8 cellular contexts compared by ENCODE assay signal in the genomic region with DNA sequence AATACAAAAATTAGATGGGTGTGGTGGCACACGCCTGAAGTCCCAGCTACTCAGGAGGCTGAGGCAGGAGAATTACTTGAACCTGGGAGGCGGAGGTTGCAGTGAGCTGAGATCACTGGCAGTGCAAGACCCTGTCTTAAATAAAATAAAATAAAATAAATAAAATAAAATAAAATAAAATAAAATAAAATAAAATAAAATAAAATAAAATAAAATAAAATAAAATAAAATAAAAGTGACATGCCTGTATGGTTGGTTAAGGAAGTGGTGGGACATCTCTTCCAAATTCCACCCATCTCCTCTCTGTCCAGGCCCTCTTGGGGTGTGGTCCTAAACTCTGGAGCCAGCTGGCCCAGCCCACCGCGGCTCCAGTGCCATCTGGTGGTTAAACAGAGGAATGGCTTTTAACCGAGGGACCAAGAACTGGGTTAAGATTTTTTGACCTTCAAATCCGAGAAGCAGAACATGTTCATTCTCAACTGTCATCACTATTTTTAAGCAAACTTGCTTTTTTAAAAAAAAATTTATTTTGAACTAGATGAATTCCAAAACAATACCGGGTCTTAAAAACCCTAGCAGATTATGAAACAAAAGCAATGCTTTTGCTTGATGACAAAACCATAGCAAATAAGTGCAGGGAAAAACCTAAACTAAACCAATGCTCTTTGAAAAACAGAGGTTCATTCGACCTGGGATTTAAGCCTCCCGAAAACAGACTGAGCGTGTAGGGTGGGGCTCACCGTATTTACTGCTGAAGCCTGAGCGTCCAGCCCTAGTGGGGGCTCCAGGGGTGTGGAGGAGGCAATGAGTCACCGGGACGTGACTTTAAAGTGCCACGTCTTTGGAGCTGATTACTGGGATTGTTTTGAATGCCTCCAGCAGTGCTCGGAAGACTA.
A peak's percentile ranks its signal among the peaks of the same experiment; 100 is the strongest.
DNase-seq lines count a peak whose midpoint lies in the region; ATAC-seq and TF ChIP-seq lines count a peak whose summit lies in the region.

No MANE protein-coding gene starts in this region.

- H3K27me3 ChIP-seq in CD4-positive, alpha-beta memory T cell (ENCODE audit: insufficient read depth, low read length) = no peaks in the 10 kb centered on the region
- H3K27me3 ChIP-seq in MM.1S (replicated peaks; ENCODE audit: insufficient read depth, low read length) (no peaks in the 10 kb centered on the region), thyroid gland (no peaks in the 10 kb centered on the region)

- no peaks in the 10 kb centered on the region for H4K20me1 ChIP-seq in MM.1S (ENCODE audit: insufficient read depth, low read length)

- H3K4me1 Mint-ChIP-seq in CD4-positive, alpha-beta memory T cell = peaks cover 0 to 5% (median 0%) of the 10 kb centered on the region in 4 donors
- peaks cover 2% of the 10 kb centered on the region for H3K4me1 Mint-ChIP-seq in memory B cell

- POLR2A ChIA-PET in CD4-positive, alpha-beta memory T cell (lab: Charles Lee; ENCODE audit: partially characterized antibody) = interaction anchor here (0.7 kb wide), 1 partner anchor 17 kb away, joined by 3 read pairs; no protein-coding TSS in a partner anchor

- H3K4me1 ChIP-seq in CD4-positive, alpha-beta memory T cell (ENCODE audit: insufficient read depth, low read length) = no peaks in the 10 kb centered on the region
- H3K4me1 ChIP-seq in MM.1S (ENCODE audit: low read length) (no peaks in the 10 kb centered on the region), thyroid gland (peaks cover 0 to 6% of the 10 kb centered on the region in 2 donors)

- peaks cover 0 to 8% of the 10 kb centered on the region in 2 donors for H3K27me3 Mint-ChIP-seq in CD4-positive, alpha-beta memory T cell
- peaks cover 6% of the 10 kb centered on the region for H3K27me3 Mint-ChIP-seq in memory B cell

- no peak overlapping the region for H3K4me3 Mint-ChIP-seq in CD4-positive, alpha-beta memory T cell
- no peak overlapping the region for H3K4me3 Mint-ChIP-seq in memory B cell

- CTCF ChIA-PET in CD4-positive, alpha-beta memory T cell (lab: Charles Lee; ENCODE audit: partially characterized antibody) = interaction anchor here (0.8 to 8.9 kb wide), 10 partner anchors 8 to 189 kb away, joined by 3 to 94 read pairs (median 5); no protein-coding TSS in a partner anchor

- H3K9ac ChIP-seq in MM.1S (ENCODE audit: low read length) = no peak overlapping the region

- peak; percentile 77 for TF ChIP-seq CTCF in MM.1S (IDR thresholded peaks at IDR 0.05; ENCODE audit: low read length)
- TF ChIP-seq CTCF in thyroid gland (IDR thresholded peaks at IDR 0.05) = peak; percentile 31 to 88 (median 68)

- H3K9me2 ChIP-seq in MM.1S (replicated peaks; ENCODE audit: insufficient read depth, low read length) = no peaks in the 10 kb centered on the region

- ATAC-seq in GM18909 (IDR thresholded peaks at IDR 0.05; ENCODE audit: poor library complexity, unreplicated experiment) (peak; percentile 61), memory B cell (ENCODE audit: low read depth) (peak; percentile 62), GM21423 (IDR thresholded peaks at IDR 0.05; ENCODE audit: unreplicated experiment) (no peak)

- intact Hi-C loops in CD4-positive, alpha-beta memory T cell (cut with micrococcal nuclease) = loop anchor here (1.0 kb wide), 1 partner anchor 25 kb away; no protein-coding TSS in a partner anchor
- intact Hi-C loops in thyroid gland (cut with DNase I) = no loop called here

- WGBS in thyroid gland, 2 donors = 37 to 45% methylated on average over 16 of the region's 16 CpGs

- H3K79me2 ChIP-seq in MM.1S (ENCODE audit: low read length) = no peaks in the 10 kb centered on the region

- DNase-seq in CD4-positive, alpha-beta memory T cell = peak in 4 of 5 donors; percentile 16 to 35 (median 26)
- DNase-seq in MM.1S = peak; percentile 61
- DNase-seq in T-helper 2 cell = peak in 4 of 5 experiments; percentile 5 to 56 (median 24)
- DNase-seq in dermis blood vessel endothelial cell = peak; percentile 70
- peak in 1 of 2 donors; percentile 29 for DNase-seq in memory B cell (ENCODE audit: low spot score in 2 of 2)
- DNase-seq in thyroid gland = peak; percentile 31 to 43

- no peaks in the 10 kb centered on the region for H3K9me3 Mint-ChIP-seq in CD4-positive, alpha-beta memory T cell
- H3K9me3 Mint-ChIP-seq in memory B cell = no peaks in the 10 kb centered on the region

- H3K4me3 ChIP-seq in CD4-positive, alpha-beta memory T cell (ENCODE audit: low read length in 2 of 2) = no peak overlapping the region
- H3K4me3 ChIP-seq in MM.1S (ENCODE audit: low read length) = no peak overlapping the region
- no peak overlapping the region for H3K4me3 ChIP-seq in thyroid gland (replicated peaks in 1 of 3)

- TF ChIP-seq POLR2A in thyroid gland (IDR thresholded peaks at IDR 0.05) = no peak

- peaks cover 0 to 12% of the 10 kb centered on the region in 2 donors for H3K36me3 Mint-ChIP-seq in CD4-positive, alpha-beta memory T cell
- H3K36me3 Mint-ChIP-seq in memory B cell = peaks cover 9% of the 10 kb centered on the region

- no peaks in the 10 kb centered on the region for H3K36me3 ChIP-seq in CD4-positive, alpha-beta memory T cell (ENCODE audit: insufficient read depth, low read length)
- H3K36me3 ChIP-seq in MM.1S (replicated peaks; ENCODE audit: insufficient read depth, low read length) = no peaks in the 10 kb centered on the region
- no peaks in the 10 kb centered on the region for H3K36me3 ChIP-seq in thyroid gland

- H3K4me2 ChIP-seq in MM.1S (ENCODE audit: low read depth, low read length) = no peak overlapping the region

- no peak overlapping the region for H3K27ac ChIP-seq in CD4-positive, alpha-beta memory T cell (ENCODE audit: low read depth, low read length)
- H3K27ac ChIP-seq in MM.1S (ENCODE audit: low read length) (no peak overlapping the region), thyroid gland (no peak overlapping the region)

- no peaks in the 10 kb centered on the region for H3F3A ChIP-seq in MM.1S (ENCODE audit: insufficient read depth, low read length)

- no peaks in the 10 kb centered on the region for H3K9me3 ChIP-seq in CD4-positive, alpha-beta memory T cell (ENCODE audit: control insufficient read depth in 1 of 2, low read length in 2 of 2)
- H3K9me3 ChIP-seq in MM.1S (replicated peaks; ENCODE audit: insufficient read depth, low read length) = no peaks in the 10 kb centered on the region
- H3K9me3 ChIP-seq in thyroid gland = no peaks in the 10 kb centered on the region

- H2AFZ ChIP-seq in MM.1S (ENCODE audit: low read length) = no peak overlapping the region

- peak overlapping the region in 2 of 7 donors; percentile 29 to 34 for H3K27ac Mint-ChIP-seq in CD4-positive, alpha-beta memory T cell
- no peak overlapping the region for H3K27ac Mint-ChIP-seq in memory B cell
